20 cellular contexts compared by ENCODE assay signal in the genomic region with DNA sequence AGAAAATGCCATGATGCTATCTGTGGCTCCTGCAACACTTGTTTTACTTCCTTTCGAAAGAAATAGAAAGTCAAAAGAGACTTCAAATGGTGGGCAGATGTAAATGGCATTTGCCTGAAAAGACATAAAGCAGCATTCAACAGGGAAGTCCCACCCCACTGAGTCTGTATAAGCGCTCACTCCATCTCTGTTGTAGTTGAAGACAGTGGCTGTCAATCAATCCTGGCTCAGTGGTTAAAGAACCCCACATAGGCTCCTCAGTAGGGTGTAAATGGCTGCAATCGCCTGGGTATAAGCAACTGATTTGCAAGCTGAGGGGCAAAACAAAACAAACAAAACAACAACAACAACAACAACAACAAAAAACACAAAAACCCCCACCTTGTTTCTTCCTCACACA.
DNase-seq lines count a peak whose midpoint lies in the region; ATAC-seq and TF ChIP-seq lines count a peak whose summit lies in the region.
"Had no signal": no experiment of that assay in that cellular context is flagged by ENCODE, and none has a peak within 500 bp of the region (broad histone marks: within the 10 kb centered on the region; RNA-seq: fewer than 3 reads in every experiment).

No MANE protein-coding gene starts in this region.

- H3K27me3 Mint-ChIP-seq in WTC11 (ENCODE audit: low read depth), result no peaks in the 10 kb centered on the region

- TF ChIP-seq POLR2A in erythroblast (IDR thresholded peaks at IDR 0.05; ENCODE audit: low read length), result no peak

- no peaks in the 10 kb centered on the region for H3K36me3 Mint-ChIP-seq in WTC11
- H3K36me3 Mint-ChIP-seq: activated naive CD4-positive, alpha-beta T cell treated with anti-CD3 and anti-CD28 coated beads, Interleukin-2, amount 50 U/mL, for 72 hours; T-cell had no signal

- H3K9me3 Mint-ChIP-seq in WTC11, result no peaks in the 10 kb centered on the region
- H3K9me3 Mint-ChIP-seq: activated CD4-positive, alpha-beta T cell treated with anti-CD3 and anti-CD28 coated beads, Interleukin-2, amount 10 ng/mL, durations not matched to agents 24 days and 14 days; activated naive CD4-positive, alpha-beta T cell treated with anti-CD3 and anti-CD28 coated beads, Interleukin-2, amount 50 U/mL, for 72 hours; nephron; T-cell had no signal

- peak overlapping the region; percentile 16; the same call in 1 of the 2 replicates for H3K4me3 Mint-ChIP-seq in WTC11
- H3K4me3 Mint-ChIP-seq: activated CD4-positive, alpha-beta T cell treated with anti-CD3 and anti-CD28 coated beads, Interleukin-2, amount 10 ng/mL, durations not matched to agents 24 days and 14 days; nephron; T-cell had no signal

- POLR2A ChIA-PET in WTC11 (lab: Charles Lee), result no interaction called here

- CTCF ChIA-PET in WTC11 (lab: Charles Lee), result interaction anchor here (0.6 to 3.6 kb wide), 4 partner anchors 12 to 105 kb away, joined by 3 to 14 read pairs (median 4); no protein-coding TSS in a partner anchor

- peak; percentile 45 for ATAC-seq in GM18519 (IDR thresholded peaks at IDR 0.05; ENCODE audit: low FRiP score, unreplicated experiment)
- ATAC-seq in HG02798 (IDR thresholded peaks at IDR 0.05; ENCODE audit: poor library complexity, unreplicated experiment), result peak; percentile 58
- peak; percentile 97 for ATAC-seq in WTC11
- no peak for ATAC-seq in HG03521 (IDR thresholded peaks at IDR 0.05; ENCODE audit: unreplicated experiment)
- ATAC-seq: activated naive CD4-positive, alpha-beta T cell treated with anti-CD3 and anti-CD28 coated beads, Interleukin-2, amount 50 U/mL, for 72 hours; left lung; stimulated activated naive CD8-positive, alpha-beta T cell treated with anti-CD3 and anti-CD28 coated beads, Interleukin-15, Interleukin-2, amounts not matched to agents 100 U/mL and 50 U/mL, for 24 hours; T-cell had no signal

- TF ChIP-seq CTCF in WTC11 (IDR thresholded peaks at IDR 0.05), result no peak
- no peak for TF ChIP-seq CTCF in foreskin fibroblast (IDR thresholded peaks at IDR 0.05; ENCODE audit: low read depth, low read length)

- H3K27ac Mint-ChIP-seq in WTC11, result peak overlapping the region; percentile 39
- H3K27ac Mint-ChIP-seq: activated CD4-positive, alpha-beta T cell treated with anti-CD3 and anti-CD28 coated beads, Interleukin-2, amount 10 ng/mL, durations not matched to agents 24 days and 14 days; activated naive CD4-positive, alpha-beta T cell treated with anti-CD3 and anti-CD28 coated beads, Interleukin-2, amount 50 U/mL, for 72 hours; T-cell had no signal

- no peak overlapping the region for H3K4me3 ChIP-seq in foreskin fibroblast (ENCODE audit: low read depth in 1 of 2, low read length in 2 of 2)
- H3K4me3 ChIP-seq: left lung, prostate gland, tibial nerve had no signal

- DNase-seq in WTC11 (ENCODE audit: low spot score) (no peak), iPS-NIHi7 (ENCODE audit: extremely low spot score) (peak; percentile 69), foreskin fibroblast (no peak), erythroblast (lab: John Stamatoyannopoulos, UW) (no peak), COR-L47 (lab: John Stamatoyannopoulos, UW) (no peak)
- DNase-seq: activated CD4-positive, alpha-beta T cell treated with anti-CD3 and anti-CD28 coated beads, Interleukin-2, amount 10 ng/mL, durations not matched to agents 24 days and 14 days; effector memory CD4-positive, alpha-beta T cell; left lung; NCI-H1436 treated with DMSO at 0.1 percent for 48 hours; NCI-H526; SHP77; stimulated activated naive CD8-positive, alpha-beta T cell treated with anti-CD3 and anti-CD28 coated beads, Interleukin-15, Interleukin-2, amounts not matched to agents 100 U/mL and 50 U/mL, for 24 hours; T-cell had no signal

- peaks cover 54% of the 10 kb centered on the region for H3K4me1 Mint-ChIP-seq in WTC11
- H3K4me1 Mint-ChIP-seq: activated CD4-positive, alpha-beta T cell treated with anti-CD3 and anti-CD28 coated beads, Interleukin-2, amount 10 ng/mL, durations not matched to agents 24 days and 14 days; T-cell had no signal

TF ChIP-seq in WTC11, 78 proteins besides CTCF, POLR2A, EP300 and RAD21:
- TF ChIP-seq FOXP4 (CRISPR knock-in tag; IDR thresholded peaks at IDR 0.05) (peak; percentile 78; the same call in 1 of the 2 replicates), MXD4 (CRISPR knock-in tag; IDR thresholded peaks at IDR 0.05; ENCODE audit: borderline replicate concordance) (no peak)
